11 cellular contexts compared by ENCODE assay signal in the genomic region with DNA sequence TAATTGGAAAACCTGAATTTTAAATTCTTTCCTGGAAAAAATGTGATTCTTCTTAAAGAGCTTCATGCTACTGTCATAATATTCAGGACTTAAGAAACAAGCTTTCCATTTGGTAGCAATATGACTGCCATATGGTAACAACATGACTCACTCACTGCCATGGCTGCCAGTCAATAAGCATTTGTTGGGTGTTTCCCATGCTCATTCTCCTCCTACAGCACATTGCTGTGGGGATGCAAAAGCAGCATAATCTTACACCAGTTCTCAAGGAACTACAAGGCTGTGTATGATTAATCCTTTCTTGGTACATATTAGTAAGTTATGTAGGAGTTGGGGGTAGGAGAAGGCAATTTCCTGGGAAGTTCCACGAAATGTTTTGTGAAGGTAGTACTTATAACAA.
DNase-seq lines count a peak whose midpoint lies in the region; ATAC-seq and TF ChIP-seq lines count a peak whose summit lies in the region.
"Had no signal": no experiment of that assay in that cellular context is flagged by ENCODE, and none has a peak within 500 bp of the region (broad histone marks: within the 10 kb centered on the region; RNA-seq: fewer than 3 reads in every experiment).

No MANE protein-coding gene starts in this region.

- peak; percentile 91 for ATAC-seq in HG03039 (IDR thresholded peaks at IDR 0.05; ENCODE audit: unreplicated experiment)
- no peak for ATAC-seq in HG03108 (IDR thresholded peaks at IDR 0.05; ENCODE audit: unreplicated experiment)
- ATAC-seq: gastrocnemius medialis had no signal

- H3K4me3 ChIP-seq in retinal pigment epithelial cell (ENCODE audit: low read length) = no peak overlapping the region
- H3K4me3 ChIP-seq: gastrocnemius medialis had no signal

- TF ChIP-seq CTCF in retinal pigment epithelial cell (conservative IDR thresholded peaks at IDR 0.05; ENCODE audit: low read depth, low read length) = no peak

- peak; percentile 16 for DNase-seq in DMS53 (lab: John Stamatoyannopoulos, UW)
- no peak for DNase-seq in DMS53 treated with DMSO at 0.1 percent for 48 hours (lab: John Stamatoyannopoulos, UW; ENCODE audit: unreplicated experiment)
- peak; percentile 39 for DNase-seq in amniotic epithelial cell (ENCODE audit: low read depth)
- DNase-seq in retinal pigment epithelial cell (ENCODE audit: low read depth) = peak; percentile 4
- no peak for DNase-seq in GM19240 (ENCODE audit: insufficient read length, low spot score)
- no peak for DNase-seq in T1000 (lab: John Stamatoyannopoulos, UW)
- DNase-seq: activated T-cell treated with anti-CD3 and anti-CD28 coated beads, Interleukin-2, amount 50 U/mL, for 4 hours; gastrocnemius medialis; SHP77 treated with DMSO at 0.1 percent for 48 hours had no signal

Comparison
In these comparisons a context has a peak if more than half of its experiments do, and no peak if none do; other contexts are left out.
1. DNase-seq: peak in DMS53 (single experiment), amniotic epithelial cell (single experiment) and retinal pigment epithelial cell (single experiment); none in DMS53 treated with DMSO at 0.1 percent for 48 hours (single experiment), GM19240 (single experiment) and T1000 (single experiment).